ENCODE assay signal across 9 cellular contexts in genomic region chr1:239951518-239952130, GRCh38.
DNase-seq lines count a peak whose midpoint lies in the region; ATAC-seq, FAIRE-seq and TF ChIP-seq lines count a peak whose summit lies in the region.
"Had no signal": no experiment of that assay in that cellular context is flagged by ENCODE, and none has a peak within 500 bp of the region (broad histone marks: within the 10 kb centered on the region; RNA-seq: fewer than 3 reads in every experiment).

No MANE protein-coding gene starts in this region.

- no peaks in the 10 kb centered on the region for H3K9me3 ChIP-seq in HEK293 (ENCODE audit: control insufficient read depth, insufficient read depth, low read depth, low read length)
- H3K9me3 ChIP-seq in left lung, result no peaks in the 10 kb centered on the region

- H3K36me3 Mint-ChIP-seq in T-helper 2 cell treated with Interferon-gamma antibody and Interleukin-4, amounts not matched to agents 5 μg/mL and 100 μg/mL, for 36 hours (ENCODE audit: low read depth), result no peaks in the 10 kb centered on the region
- H3K36me3 Mint-ChIP-seq: activated naive CD4-positive, alpha-beta T cell treated with anti-CD3 and anti-CD28 coated beads, Interleukin-2, amount 50 U/mL, for 72 hours had no signal

- H3K4me3 ChIP-seq in HEK293 (ENCODE audit: low read depth, low read length), result no peak overlapping the region
- no peak overlapping the region for H3K4me3 ChIP-seq in choroid plexus epithelial cell (ENCODE audit: low read depth, low read length)
- no peak overlapping the region for H3K4me3 ChIP-seq in left lung

- H3K4me1 ChIP-seq in HEK293 (ENCODE audit: control insufficient read depth, insufficient read depth, low read length) (no peaks in the 10 kb centered on the region), left lung (no peaks in the 10 kb centered on the region)

- FAIRE-seq in G401.6 (lab: Jason Lieb, UNC), result peak; percentile 23

- H3K36me3 ChIP-seq in HEK293 (ENCODE audit: control insufficient read depth in 2 of 2, insufficient read depth in 1 of 2, low read length in 2 of 2), result no peaks in the 10 kb centered on the region
- H3K36me3 ChIP-seq in left lung, result no peaks in the 10 kb centered on the region

- peak; percentile 85 for ATAC-seq in left lung
- no peak for ATAC-seq in HG03521 (IDR thresholded peaks at IDR 0.05; ENCODE audit: unreplicated experiment)

- H3K27ac Mint-ChIP-seq in T-helper 2 cell treated with Interferon-gamma antibody and Interleukin-4, amounts not matched to agents 5 μg/mL and 100 μg/mL, for 36 hours, result no peak overlapping the region
- H3K27ac Mint-ChIP-seq: activated naive CD4-positive, alpha-beta T cell treated with anti-CD3 and anti-CD28 coated beads, Interleukin-2, amount 50 U/mL, for 72 hours had no signal

- H3K27me3 ChIP-seq in left lung, result peaks cover 0 to 7% of the 10 kb centered on the region in 2 donors

- POLR2A ChIA-PET in HEK293 (lab: Yijun Ruan, JAX), result no interaction called here

- H3K9me3 Mint-ChIP-seq in T-helper 2 cell treated with Interferon-gamma antibody and Interleukin-4, amounts not matched to agents 5 μg/mL and 100 μg/mL, for 36 hours, result no peaks in the 10 kb centered on the region
- H3K9me3 Mint-ChIP-seq: activated naive CD4-positive, alpha-beta T cell treated with anti-CD3 and anti-CD28 coated beads, Interleukin-2, amount 50 U/mL, for 72 hours had no signal

- no peaks in the 10 kb centered on the region for H3K27me3 Mint-ChIP-seq in T-helper 2 cell treated with Interferon-gamma antibody and Interleukin-4, amounts not matched to agents 5 μg/mL and 100 μg/mL, for 36 hours (ENCODE audit: low read depth)

- peak; percentile 12 for DNase-seq in NCI-H1417 treated with DMSO at 0.1 percent for 48 hours (lab: John Stamatoyannopoulos, UW)
- DNase-seq in T-helper 2 cell treated with Interferon-gamma antibody and Interleukin-4, amounts not matched to agents 5 μg/mL and 100 μg/mL, for 36 hours (ENCODE audit: low spot score), result peak; percentile 15
- DNase-seq in choroid plexus epithelial cell (ENCODE audit: low read depth), result peak; percentile 80
- no peak for DNase-seq in left lung
- peak; percentile 22 for DNase-seq in stimulated activated CD8-positive, alpha-beta memory T cell treated with anti-CD3 and anti-CD28 coated beads, Interleukin-4, amount 100 ng/mL, for 24 hours (ENCODE audit: low read depth)

- intact Hi-C loops in left lung (cut with DNase I), result no loop called here

- H3K4me3 Mint-ChIP-seq in T-helper 2 cell treated with Interferon-gamma antibody and Interleukin-4, amounts not matched to agents 5 μg/mL and 100 μg/mL, for 36 hours, result no peak overlapping the region

- no peaks in the 10 kb centered on the region for H3K4me1 Mint-ChIP-seq in T-helper 2 cell treated with Interferon-gamma antibody and Interleukin-4, amounts not matched to agents 5 μg/mL and 100 μg/mL, for 36 hours (ENCODE audit: low read depth)

- CTCF ChIA-PET in HEK293 (lab: Yijun Ruan, JAX), result interaction anchor here (0.6 to 9.6 kb wide), 38 partner anchors 10 to 1696 kb away, joined by 3 to 187 read pairs (median 5); no protein-coding TSS in a partner anchor

- TF ChIP-seq CTCF in HEK293 (tag by site-specific recombination; IDR thresholded peaks at IDR 0.05) (peak; percentile 64), choroid plexus epithelial cell (conservative IDR thresholded peaks at IDR 0.05; ENCODE audit: low read depth, low read length) (peak; percentile 73), left lung (IDR thresholded peaks at IDR 0.05) (peak; percentile 52 to 83)

- H3K27ac ChIP-seq in HEK293 (ENCODE audit: extremely low read depth, low read depth, low read length), result no peak overlapping the region
- no peak overlapping the region for H3K27ac ChIP-seq in left lung

TF ChIP-seq in HEK293, 187 proteins besides CTCF, POLR2A, EP300 and RAD21:
- TF ChIP-seq ZNF785 (tag by site-specific recombination; IDR thresholded peaks at IDR 0.05) (no peak), ZNF274 (IDR thresholded peaks at IDR 0.05; ENCODE audit: low read length) (no peak), ZNF274 (tag by site-specific recombination; IDR thresholded peaks at IDR 0.05; ENCODE audit: borderline replicate concordance) (no peak), ZNF211 (tag by site-specific recombination; IDR thresholded peaks at IDR 0.05; ENCODE audit: low read depth) (no peak), ZBTB20 (tag by site-specific recombination; IDR thresholded peaks at IDR 0.05) (no peak), ZNF19 (tag by site-specific recombination; IDR thresholded peaks at IDR 0.05; ENCODE audit: low read depth) (no peak), ZNF654 (tag by site-specific recombination; IDR thresholded peaks at IDR 0.05; ENCODE audit: low read depth) (peak; percentile 84)
TF ChIP-seq in HEK293: peak in this region for 1.

Comparison
In these comparisons a context has a peak if more than half of its experiments do, and no peak if none do; other contexts are left out.
1. DNase-seq: peak in NCI-H1417 treated with DMSO at 0.1 percent for 48 hours (single experiment), T-helper 2 cell treated with Interferon-gamma antibody and Interleukin-4, amounts not matched to agents 5 μg/mL and 100 μg/mL, for 36 hours (single experiment), choroid plexus epithelial cell (single experiment) and stimulated activated CD8-positive, alpha-beta memory T cell treated with anti-CD3 and anti-CD28 coated beads, Interleukin-4, amount 100 ng/mL, for 24 hours (single experiment); none in left lung (0 of 2).
2. Peak in every context shown above with its lines, with median percentiles within 50 percentile points of each other: CTCF ChIP-seq.